Comparison of ENCODE assay signal across 8 cellular contexts in genomic region chr1:6646499-6647148, GRCh38. TPM values are rescaled to one million over a fixed set of nuclear protein-coding genes. Genes with fewer than 3 reads are reported as not detected.
A peak's percentile ranks its signal among the peaks of the same experiment; 100 is the strongest.
DNase-seq lines count a peak whose midpoint lies in the region; ATAC-seq and TF ChIP-seq lines count a peak whose summit lies in the region.

No MANE protein-coding gene starts in this region.

- ATAC-seq in thoracic aorta (ENCODE audit: insufficient number of reproducible peaks, low FRiP score, low read depth) (no peak), GM18502 (IDR thresholded peaks at IDR 0.05; ENCODE audit: poor library complexity, unreplicated experiment) (no peak), GM21737 (IDR thresholded peaks at IDR 0.05; ENCODE audit: unreplicated experiment) (no peak)

- H3K27ac Mint-ChIP-seq in immature natural killer cell, result no peak overlapping the region

- peak; percentile 49 for TF ChIP-seq CTCF in BE2C (IDR thresholded peaks at IDR 0.05; ENCODE audit: low read depth, low read length)
- TF ChIP-seq CTCF in GM12864 (IDR thresholded peaks at IDR 0.05; ENCODE audit: low read depth, low read length, missing control alignments), result peak; percentile 58
- TF ChIP-seq CTCF in astrocyte of the spinal cord (IDR thresholded peaks at IDR 0.05; ENCODE audit: low read depth, low read length), result peak; percentile 61
- TF ChIP-seq CTCF in thoracic aorta (IDR thresholded peaks at IDR 0.05), result peak; percentile 74

- H3K27ac ChIP-seq in thoracic aorta, result no peak overlapping the region

- peaks cover 10 to 21% (median 16%) of the 10 kb centered on the region in 3 donors for H3K36me3 Mint-ChIP-seq in immature natural killer cell

- H3K4me3 Mint-ChIP-seq in immature natural killer cell, result no peak overlapping the region

- no peaks in the 10 kb centered on the region for H3K9me3 Mint-ChIP-seq in immature natural killer cell

- DNase-seq in BE2C (no peak), GM12864 (ENCODE audit: low read depth) (no peak), NCI-H460 (ENCODE audit: extremely low read depth, low read depth) (peak; percentile 18), astrocyte of the spinal cord (ENCODE audit: low read depth, low spot score) (peak; percentile 52), immature natural killer cell (peak; percentile 34 to 46 (median 40)), thoracic aorta (ENCODE audit: low spot score) (no peak)

- H3K4me3 ChIP-seq in BE2C (ENCODE audit: low read depth, low read length), result no peak overlapping the region
- no peak overlapping the region for H3K4me3 ChIP-seq in GM12864 (ENCODE audit: low read depth, low read length)
- H3K4me3 ChIP-seq in astrocyte of the spinal cord (ENCODE audit: low read depth, low read length), result no peak overlapping the region
- H3K4me3 ChIP-seq in thoracic aorta, result no peak overlapping the region

- H3K4me1 Mint-ChIP-seq in immature natural killer cell, result peaks cover 0 to 2% of the 10 kb centered on the region in 2 donors

- in situ Hi-C loops in astrocyte of the spinal cord (cut with HindIII; ENCODE audit: low sequenced_read_pairs), result no loop called here

- H3K9me3 ChIP-seq in BE2C (no peaks in the 10 kb centered on the region), thoracic aorta (no peaks in the 10 kb centered on the region)

- H3K36me3 ChIP-seq in BE2C (peaks cover 4% of the 10 kb centered on the region), thoracic aorta (peaks cover 19% of the 10 kb centered on the region)

- H3K27me3 ChIP-seq in BE2C, result no peaks in the 10 kb centered on the region
- no peaks in the 10 kb centered on the region for H3K27me3 ChIP-seq in thoracic aorta (replicated peaks; ENCODE audit: insufficient read depth)

- H3K4me1 ChIP-seq in BE2C (no peaks in the 10 kb centered on the region), thoracic aorta (ENCODE audit: control insufficient read depth in 1 of 2, low read depth in 2 of 2) (no peaks in the 10 kb centered on the region)

- H3K27me3 Mint-ChIP-seq in immature natural killer cell (ENCODE audit: low read depth in 3 of 3), result no peaks in the 10 kb centered on the region

RNA-seq across cellular contexts. Expression of gene THAP3, which starts 22.0 kb away (rescaled TPM):
- polyA plus RNA-seq in BE2C (2012; ENCODE audit: insufficient read depth, insufficient read length, low read depth), result 34.0 TPM
- 24.4 and 28.8 TPM in 2 replicates for total RNA-seq in NCI-H460 (2014; rRNA removed; shearing (Covaris generic))
- polyA plus RNA-seq in NCI-H460 (2014; cell fraction: nucleus; rRNA removed), result 20.3 and 31.0 TPM in 2 replicates
- polyA plus RNA-seq in immature natural killer cell, result 10 to 100 TPM; 19.4 to 28.4 (median 28.0) TPM
- 10 to 100 TPM; 14.1 to 18.7 TPM for total RNA-seq in thoracic aorta

RNA-seq across cellular contexts. Expression of gene PHF13, which starts 33.1 kb away (rescaled TPM):
- polyA plus RNA-seq in BE2C (2012; ENCODE audit: insufficient read depth, insufficient read length, low read depth), result 5.9 TPM
- 4.4 and 4.9 TPM in 2 replicates for total RNA-seq in NCI-H460 (2014; rRNA removed; shearing (Covaris generic))
- polyA plus RNA-seq in NCI-H460 (2014; cell fraction: nucleus; rRNA removed), result 5.3 and 7.5 TPM in 2 replicates
- 1 to 10 TPM; 1.2 to 5.7 (median 2.9) TPM for polyA plus RNA-seq in immature natural killer cell
- total RNA-seq in thoracic aorta, result 10 to 100 TPM; 14.6 to 17.7 TPM

RNA-seq across cellular contexts. Expression of gene KLHL21, which starts 44.0 kb away (rescaled TPM):
- 22.7 TPM for polyA plus RNA-seq in BE2C (2012; ENCODE audit: insufficient read depth, insufficient read length, low read depth)
- total RNA-seq in NCI-H460 (2014; rRNA removed; shearing (Covaris generic)), result 14.3 and 14.5 TPM in 2 replicates
- polyA plus RNA-seq in NCI-H460 (2014; cell fraction: nucleus; rRNA removed), result 26.7 and 37.2 TPM in 2 replicates
- polyA plus RNA-seq in immature natural killer cell, result 10 to 100 TPM in 1 of 3 donors, 1 to 10 TPM in 2; 7.6 to 19.7 (median 9.2) TPM
- total RNA-seq in thoracic aorta, result 100 to 1,000 TPM; 142 to 156 TPM

RNA-seq across cellular contexts. Expression of gene DNAJC11, which starts 55.0 kb away (rescaled TPM):
- 74.8 TPM for polyA plus RNA-seq in BE2C (2012; ENCODE audit: insufficient read depth, insufficient read length, low read depth)
- 41.1 and 41.5 TPM in 2 replicates for total RNA-seq in NCI-H460 (2014; rRNA removed; shearing (Covaris generic))
- 64.9 and 89.9 TPM in 2 replicates for polyA plus RNA-seq in NCI-H460 (2014; cell fraction: nucleus; rRNA removed)
- 10 to 100 TPM in 2 of 3 donors, 1 to 10 TPM in 1; 9.6 to 22.6 (median 13.5) TPM for polyA plus RNA-seq in immature natural killer cell
- total RNA-seq in thoracic aorta, result 10 to 100 TPM; 19.4 to 40.4 TPM

Comparison
In these comparisons a context has a peak if more than half of its experiments do, and no peak if none do; other contexts are left out.
1. DNase-seq: peak in NCI-H460 (single experiment), astrocyte of the spinal cord (single experiment) and immature natural killer cell (3 of 3); none in BE2C (single experiment), GM12864 (single experiment) and thoracic aorta (single experiment).
2. Peak in every context shown above with its lines, with median percentiles within 50 percentile points of each other: CTCF ChIP-seq.